3 cellular contexts compared by ENCODE assay signal in the genomic region with DNA sequence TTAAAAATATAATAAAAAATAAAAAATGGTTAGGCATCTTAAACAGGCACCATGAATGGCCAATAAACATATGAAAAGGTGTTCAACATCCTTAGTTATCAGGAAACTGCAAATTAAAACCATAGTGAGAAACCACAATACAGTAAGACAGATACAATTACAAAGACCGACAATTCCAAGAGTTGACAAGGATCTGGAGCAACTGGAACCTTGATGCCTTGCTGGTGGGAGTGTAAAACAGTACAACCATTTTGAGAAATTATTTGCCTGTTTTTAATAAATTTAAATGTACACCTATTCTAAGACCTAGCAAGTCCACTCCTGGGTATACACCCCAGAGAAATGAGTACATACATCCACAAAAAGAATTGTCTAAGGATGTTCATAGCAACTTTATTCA.
TF ChIP-seq lines count a peak whose summit lies in the region.

No MANE protein-coding gene starts in this region.

TF ChIP-seq in HepG2, 621 proteins besides CTCF, POLR2A, EP300 and RAD21:
- TF ChIP-seq CREB1 (IDR thresholded peaks at IDR 0.05): no peak
- no peak for TF ChIP-seq CREB1 (CRISPR knock-in tag; IDR thresholded peaks at IDR 0.05)
- peak; percentile 94 for TF ChIP-seq ZNF7 (CRISPR knock-in tag; IDR thresholded peaks at IDR 0.05)

TF ChIP-seq in A549, 52 proteins besides CTCF, POLR2A, EP300 and RAD21:
- no peak for TF ChIP-seq MAFK (IDR thresholded peaks at IDR 0.05; ENCODE audit: partially characterized antibody)
- TF ChIP-seq ZFP36 (IDR thresholded peaks at IDR 0.05; ENCODE audit: borderline replicate concordance, partially characterized antibody): peak; percentile 42
- no peak for TF ChIP-seq CHD4 (IDR thresholded peaks at IDR 0.05; ENCODE audit: borderline replicate concordance)
TF ChIP-seq in A549: peak in this region for 1.

TF ChIP-seq in K562, 482 proteins besides CTCF, POLR2A, EP300 and RAD21:
- TF ChIP-seq RFX7 (CRISPR knock-in tag; IDR thresholded peaks at IDR 0.05) (no peak), ZFP36 (IDR thresholded peaks at IDR 0.05; ENCODE audit: low read depth, low read length, partially characterized antibody) (peak; percentile 42), RUNX1 (IDR thresholded peaks at IDR 0.05; ENCODE audit: low read depth) (no peak), ZBTB8A (IDR thresholded peaks at IDR 0.05; ENCODE audit: partially characterized antibody) (no peak), ZNF77 (CRISPR knock-in tag; IDR thresholded peaks at IDR 0.05) (no peak), ZFPM2 (CRISPR knock-in tag; IDR thresholded peaks at IDR 0.05) (no peak), ZBED1 (IDR thresholded peaks at IDR 0.05) (no peak)
